ENCODE assay signal across 3 cellular contexts in genomic region chr16:3285131-3285530, GRCh38.
A peak's percentile ranks its signal among the peaks of the same experiment; 100 is the strongest.
TF ChIP-seq lines count a peak whose summit lies in the region.

No MANE protein-coding gene starts in this region.

TF ChIP-seq in A549, 52 proteins besides CTCF, POLR2A, EP300 and RAD21:
- TF ChIP-seq FOSL2 (IDR thresholded peaks at IDR 0.05) (no peak), FOSL2 (CRISPR knock-in tag; IDR thresholded peaks at IDR 0.05) (no peak), CHD4 (IDR thresholded peaks at IDR 0.05; ENCODE audit: borderline replicate concordance) (no peak), ZNF302 (CRISPR knock-in tag; IDR thresholded peaks at IDR 0.05) (no peak), HES2 (IDR thresholded peaks at IDR 0.05) (no peak), CHD2 (IDR thresholded peaks at IDR 0.05; ENCODE audit: low read length, partially characterized antibody) (no peak), JUN (IDR thresholded peaks at IDR 0.05) (no peak), E2F6 (IDR thresholded peaks at IDR 0.05; ENCODE audit: borderline replicate concordance, low read depth) (no peak), POLR2AphosphoS2 (conservative IDR thresholded peaks at IDR 0.05; ENCODE audit: low read length) (no peak), NPAS2 (CRISPR knock-in tag; IDR thresholded peaks at IDR 0.05; ENCODE audit: borderline replicate concordance) (no peak)
- TF ChIP-seq, protein P1, sequence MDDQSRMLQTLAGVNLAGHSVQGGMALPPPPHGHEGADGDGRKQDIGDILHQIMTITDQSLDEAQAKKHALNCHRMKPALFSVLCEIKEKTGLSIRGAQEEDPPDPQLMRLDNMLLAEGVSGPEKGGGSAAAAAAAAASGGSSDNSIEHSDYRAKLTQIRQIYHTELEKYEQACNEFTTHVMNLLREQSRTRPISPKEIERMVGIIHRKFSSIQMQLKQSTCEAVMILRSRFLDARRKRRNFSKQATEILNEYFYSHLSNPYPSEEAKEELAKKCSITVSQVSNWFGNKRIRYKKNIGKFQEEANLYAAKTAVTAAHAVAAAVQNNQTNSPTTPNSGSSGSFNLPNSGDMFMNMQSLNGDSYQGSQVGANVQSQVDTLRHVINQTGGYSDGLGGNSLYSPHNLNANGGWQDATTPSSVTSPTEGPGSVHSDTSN (IDR thresholded peaks at IDR 0.05) = no peak
TF ChIP-seq in A549: peak in this region for 0.

TF ChIP-seq in HEK293, 187 proteins besides CTCF, POLR2A, EP300 and RAD21:
- TF ChIP-seq, protein P2, sequence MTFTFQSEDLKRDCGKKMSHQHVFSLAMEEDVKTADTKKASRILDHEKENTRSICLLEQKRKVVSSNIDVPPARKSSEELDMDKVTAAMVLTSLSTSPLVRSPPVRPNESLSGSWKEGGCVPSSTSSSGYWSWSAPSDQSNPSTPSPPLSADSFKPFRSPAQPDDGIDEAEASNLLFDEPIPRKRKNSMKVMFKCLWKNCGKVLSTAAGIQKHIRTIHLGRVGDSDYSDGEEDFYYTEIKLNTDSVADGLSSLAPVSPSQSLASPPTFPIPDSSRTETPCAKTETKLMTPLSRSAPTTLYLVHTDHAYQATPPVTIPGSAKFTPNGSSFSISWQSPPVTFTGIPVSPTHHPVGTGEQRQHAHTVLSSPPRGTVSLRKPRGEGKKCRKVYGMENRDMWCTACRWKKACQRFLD (tag by site-specific recombination; IDR thresholded peaks at IDR 0.05) = no peak
- TF ChIP-seq SCRT1 (tag by site-specific recombination; IDR thresholded peaks at IDR 0.05; ENCODE audit: borderline replicate concordance) (0 out of 2 replicates have a peak, but pooled peaks have one; percentile 38), SCRT2 (tag by site-specific recombination; IDR thresholded peaks at IDR 0.05) (peak; percentile 92), ZXDB (tag by site-specific recombination; IDR thresholded peaks at IDR 0.05) (no peak), HOXC10 (CRISPR knock-in tag; IDR thresholded peaks at IDR 0.05) (no peak), SP3 (tag by site-specific recombination; IDR thresholded peaks at IDR 0.05) (0 out of 2 replicates have a peak, but pooled peaks have one; percentile 19), ZNF530 (tag by site-specific recombination; IDR thresholded peaks at IDR 0.05; ENCODE audit: low read depth) (no peak), ZNF621 (tag by site-specific recombination; IDR thresholded peaks at IDR 0.05) (no peak), ZNF423 (tag by site-specific recombination; IDR thresholded peaks at IDR 0.05) (no peak), ZNF157 (tag by site-specific recombination; IDR thresholded peaks at IDR 0.05) (no peak), KLF16 (tag by site-specific recombination; IDR thresholded peaks at IDR 0.05) (no peak)

TF ChIP-seq in GM12878, 131 proteins besides CTCF, POLR2A, EP300 and RAD21:
- TF ChIP-seq SRF (IDR thresholded peaks at IDR 0.05; ENCODE audit: low read depth in 2 of 2, low read length in 2 of 2) = no peak
- TF ChIP-seq ZBED1 (IDR thresholded peaks at IDR 0.05; ENCODE audit: borderline replicate concordance) = no peak
- TF ChIP-seq POLR2AphosphoS5 (IDR thresholded peaks at IDR 0.05; ENCODE audit: low read length) = 0 out of 2 replicates have a peak, but pooled peaks have one; percentile 19
- no peak for TF ChIP-seq SIN3A (IDR thresholded peaks at IDR 0.05; ENCODE audit: low read depth, low read length)
- no peak for TF ChIP-seq LARP7 (IDR thresholded peaks at IDR 0.05)
- TF ChIP-seq STAT3 (IDR thresholded peaks at IDR 0.05; ENCODE audit: low read depth, low read length) = no peak
- TF ChIP-seq SMARCA5 (IDR thresholded peaks at IDR 0.05) = no peak
- no peak for TF ChIP-seq MTA2 (IDR thresholded peaks at IDR 0.05; ENCODE audit: low read depth)
- no peak for TF ChIP-seq SUZ12 (IDR thresholded peaks at IDR 0.05; ENCODE audit: unreplicated experiment)
